15 cellular contexts compared by ENCODE assay signal in genomic region chr7:31550432-31550831, GRCh38. TPM values are rescaled to one million over a fixed set of nuclear protein-coding genes. Genes with fewer than 3 reads are reported as not detected.
DNase-seq lines count a peak whose midpoint lies in the region; ATAC-seq lines count a peak whose summit lies in the region.
"Had no signal": no experiment of that assay in that cellular context is flagged by ENCODE, and none has a peak within 500 bp of the region (broad histone marks: within the 10 kb centered on the region; RNA-seq: fewer than 3 reads in every experiment).

No MANE protein-coding gene starts in this region.

- ATAC-seq in left cardiac atrium (peak; percentile 51 to 77), GM21576 (IDR thresholded peaks at IDR 0.05; ENCODE audit: unreplicated experiment) (no peak)

- DNase-seq in left cardiac atrium (no peak), cardiac septum (ENCODE audit: low spot score) (no peak), RPMI7951 (ENCODE audit: low read depth) (peak; percentile 5), medulla oblongata (ENCODE audit: extremely low spot score) (peak; percentile 80), superior temporal gyrus (ENCODE audit: extremely low spot score) (peak; percentile 22), NCI-H1417 (lab: John Stamatoyannopoulos, UW) (no peak), NCI-H187 treated with DMSO at 0.1 percent for 48 hours (lab: John Stamatoyannopoulos, UW) (no peak)
- DNase-seq: COR-L47; GOT3; KG1; NCI-H1694 treated with DMSO at 0.1 percent for 48 hours; NCI-H510A; NK-92 treated with Interleukin-12 subunit alpha and Interleukin-12 subunit beta, amount 100 ng/mL, for 24 hours had no signal

- intact Hi-C loops in left cardiac atrium (cut with DNase I): no loop called here
- intact Hi-C loops in cardiac septum (cut with DNase I): no loop called here

RNA-seq across cellular contexts. Expression of gene ITPRID1, which starts 36.5 kb away (rescaled TPM):
- not detected for total RNA-seq in left cardiac atrium
- not detected for total RNA-seq in cardiac septum
- total RNA-seq in RPMI7951 (2014; rRNA removed; shearing (Covaris generic)): not detected in 2 replicates
- total RNA-seq: M059J had no signal

Comparison
In these comparisons a context has a peak if more than half of its experiments do, and no peak if none do; other contexts are left out.
1. DNase-seq: peak in RPMI7951 (single experiment), medulla oblongata (single experiment) and superior temporal gyrus (single experiment); none in left cardiac atrium (single experiment), cardiac septum (single experiment), NCI-H1417 (0 of 3) and NCI-H187 treated with DMSO at 0.1 percent for 48 hours (single experiment).